ENCODE assay signal across 2 cellular contexts in genomic region chr4:37949636-37950426, GRCh38.
TF ChIP-seq lines count a peak whose summit lies in the region.

No MANE protein-coding gene starts in this region.

TF ChIP-seq in Ishikawa, 13 proteins besides CTCF, POLR2A, EP300 and RAD21 (continued from another document):
- TF ChIP-seq, protein P1, sequence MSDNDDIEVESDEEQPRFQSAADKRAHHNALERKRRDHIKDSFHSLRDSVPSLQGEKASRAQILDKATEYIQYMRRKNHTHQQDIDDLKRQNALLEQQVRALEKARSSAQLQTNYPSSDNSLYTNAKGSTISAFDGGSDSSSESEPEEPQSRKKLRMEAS (IDR thresholded peaks at IDR 0.05): no peak
- TF ChIP-seq YY1 (IDR thresholded peaks at IDR 0.05; ENCODE audit: low read depth) (no peak), NFIC (IDR thresholded peaks at IDR 0.05) (peak; percentile 38; the same call in 1 of the 2 replicates), TEAD4 (IDR thresholded peaks at IDR 0.05) (no peak), FOXM1 (IDR thresholded peaks at IDR 0.05; ENCODE audit: borderline replicate concordance, low read depth) (no peak), CEBPB (IDR thresholded peaks at IDR 0.05) (no peak)
- TF ChIP-seq, protein P2, sequence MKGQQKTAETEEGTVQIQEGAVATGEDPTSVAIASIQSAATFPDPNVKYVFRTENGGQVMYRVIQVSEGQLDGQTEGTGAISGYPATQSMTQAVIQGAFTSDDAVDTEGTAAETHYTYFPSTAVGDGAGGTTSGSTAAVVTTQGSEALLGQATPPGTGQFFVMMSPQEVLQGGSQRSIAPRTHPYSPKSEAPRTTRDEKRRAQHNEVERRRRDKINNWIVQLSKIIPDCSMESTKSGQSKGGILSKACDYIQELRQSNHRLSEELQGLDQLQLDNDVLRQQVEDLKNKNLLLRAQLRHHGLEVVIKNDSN (IDR thresholded peaks at IDR 0.05): no peak
- TF ChIP-seq, protein P3, sequence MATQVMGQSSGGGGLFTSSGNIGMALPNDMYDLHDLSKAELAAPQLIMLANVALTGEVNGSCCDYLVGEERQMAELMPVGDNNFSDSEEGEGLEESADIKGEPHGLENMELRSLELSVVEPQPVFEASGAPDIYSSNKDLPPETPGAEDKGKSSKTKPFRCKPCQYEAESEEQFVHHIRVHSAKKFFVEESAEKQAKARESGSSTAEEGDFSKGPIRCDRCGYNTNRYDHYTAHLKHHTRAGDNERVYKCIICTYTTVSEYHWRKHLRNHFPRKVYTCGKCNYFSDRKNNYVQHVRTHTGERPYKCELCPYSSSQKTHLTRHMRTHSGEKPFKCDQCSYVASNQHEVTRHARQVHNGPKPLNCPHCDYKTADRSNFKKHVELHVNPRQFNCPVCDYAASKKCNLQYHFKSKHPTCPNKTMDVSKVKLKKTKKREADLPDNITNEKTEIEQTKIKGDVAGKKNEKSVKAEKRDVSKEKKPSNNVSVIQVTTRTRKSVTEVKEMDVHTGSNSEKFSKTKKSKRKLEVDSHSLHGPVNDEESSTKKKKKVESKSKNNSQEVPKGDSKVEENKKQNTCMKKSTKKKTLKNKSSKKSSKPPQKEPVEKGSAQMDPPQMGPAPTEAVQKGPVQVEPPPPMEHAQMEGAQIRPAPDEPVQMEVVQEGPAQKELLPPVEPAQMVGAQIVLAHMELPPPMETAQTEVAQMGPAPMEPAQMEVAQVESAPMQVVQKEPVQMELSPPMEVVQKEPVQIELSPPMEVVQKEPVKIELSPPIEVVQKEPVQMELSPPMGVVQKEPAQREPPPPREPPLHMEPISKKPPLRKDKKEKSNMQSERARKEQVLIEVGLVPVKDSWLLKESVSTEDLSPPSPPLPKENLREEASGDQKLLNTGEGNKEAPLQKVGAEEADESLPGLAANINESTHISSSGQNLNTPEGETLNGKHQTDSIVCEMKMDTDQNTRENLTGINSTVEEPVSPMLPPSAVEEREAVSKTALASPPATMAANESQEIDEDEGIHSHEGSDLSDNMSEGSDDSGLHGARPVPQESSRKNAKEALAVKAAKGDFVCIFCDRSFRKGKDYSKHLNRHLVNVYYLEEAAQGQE (IDR thresholded peaks at IDR 0.05; ENCODE audit: low read depth): no peak

TF ChIP-seq in H1, 55 proteins besides CTCF, POLR2A, EP300 and RAD21 (continued from another document):
- TF ChIP-seq, protein P4, sequence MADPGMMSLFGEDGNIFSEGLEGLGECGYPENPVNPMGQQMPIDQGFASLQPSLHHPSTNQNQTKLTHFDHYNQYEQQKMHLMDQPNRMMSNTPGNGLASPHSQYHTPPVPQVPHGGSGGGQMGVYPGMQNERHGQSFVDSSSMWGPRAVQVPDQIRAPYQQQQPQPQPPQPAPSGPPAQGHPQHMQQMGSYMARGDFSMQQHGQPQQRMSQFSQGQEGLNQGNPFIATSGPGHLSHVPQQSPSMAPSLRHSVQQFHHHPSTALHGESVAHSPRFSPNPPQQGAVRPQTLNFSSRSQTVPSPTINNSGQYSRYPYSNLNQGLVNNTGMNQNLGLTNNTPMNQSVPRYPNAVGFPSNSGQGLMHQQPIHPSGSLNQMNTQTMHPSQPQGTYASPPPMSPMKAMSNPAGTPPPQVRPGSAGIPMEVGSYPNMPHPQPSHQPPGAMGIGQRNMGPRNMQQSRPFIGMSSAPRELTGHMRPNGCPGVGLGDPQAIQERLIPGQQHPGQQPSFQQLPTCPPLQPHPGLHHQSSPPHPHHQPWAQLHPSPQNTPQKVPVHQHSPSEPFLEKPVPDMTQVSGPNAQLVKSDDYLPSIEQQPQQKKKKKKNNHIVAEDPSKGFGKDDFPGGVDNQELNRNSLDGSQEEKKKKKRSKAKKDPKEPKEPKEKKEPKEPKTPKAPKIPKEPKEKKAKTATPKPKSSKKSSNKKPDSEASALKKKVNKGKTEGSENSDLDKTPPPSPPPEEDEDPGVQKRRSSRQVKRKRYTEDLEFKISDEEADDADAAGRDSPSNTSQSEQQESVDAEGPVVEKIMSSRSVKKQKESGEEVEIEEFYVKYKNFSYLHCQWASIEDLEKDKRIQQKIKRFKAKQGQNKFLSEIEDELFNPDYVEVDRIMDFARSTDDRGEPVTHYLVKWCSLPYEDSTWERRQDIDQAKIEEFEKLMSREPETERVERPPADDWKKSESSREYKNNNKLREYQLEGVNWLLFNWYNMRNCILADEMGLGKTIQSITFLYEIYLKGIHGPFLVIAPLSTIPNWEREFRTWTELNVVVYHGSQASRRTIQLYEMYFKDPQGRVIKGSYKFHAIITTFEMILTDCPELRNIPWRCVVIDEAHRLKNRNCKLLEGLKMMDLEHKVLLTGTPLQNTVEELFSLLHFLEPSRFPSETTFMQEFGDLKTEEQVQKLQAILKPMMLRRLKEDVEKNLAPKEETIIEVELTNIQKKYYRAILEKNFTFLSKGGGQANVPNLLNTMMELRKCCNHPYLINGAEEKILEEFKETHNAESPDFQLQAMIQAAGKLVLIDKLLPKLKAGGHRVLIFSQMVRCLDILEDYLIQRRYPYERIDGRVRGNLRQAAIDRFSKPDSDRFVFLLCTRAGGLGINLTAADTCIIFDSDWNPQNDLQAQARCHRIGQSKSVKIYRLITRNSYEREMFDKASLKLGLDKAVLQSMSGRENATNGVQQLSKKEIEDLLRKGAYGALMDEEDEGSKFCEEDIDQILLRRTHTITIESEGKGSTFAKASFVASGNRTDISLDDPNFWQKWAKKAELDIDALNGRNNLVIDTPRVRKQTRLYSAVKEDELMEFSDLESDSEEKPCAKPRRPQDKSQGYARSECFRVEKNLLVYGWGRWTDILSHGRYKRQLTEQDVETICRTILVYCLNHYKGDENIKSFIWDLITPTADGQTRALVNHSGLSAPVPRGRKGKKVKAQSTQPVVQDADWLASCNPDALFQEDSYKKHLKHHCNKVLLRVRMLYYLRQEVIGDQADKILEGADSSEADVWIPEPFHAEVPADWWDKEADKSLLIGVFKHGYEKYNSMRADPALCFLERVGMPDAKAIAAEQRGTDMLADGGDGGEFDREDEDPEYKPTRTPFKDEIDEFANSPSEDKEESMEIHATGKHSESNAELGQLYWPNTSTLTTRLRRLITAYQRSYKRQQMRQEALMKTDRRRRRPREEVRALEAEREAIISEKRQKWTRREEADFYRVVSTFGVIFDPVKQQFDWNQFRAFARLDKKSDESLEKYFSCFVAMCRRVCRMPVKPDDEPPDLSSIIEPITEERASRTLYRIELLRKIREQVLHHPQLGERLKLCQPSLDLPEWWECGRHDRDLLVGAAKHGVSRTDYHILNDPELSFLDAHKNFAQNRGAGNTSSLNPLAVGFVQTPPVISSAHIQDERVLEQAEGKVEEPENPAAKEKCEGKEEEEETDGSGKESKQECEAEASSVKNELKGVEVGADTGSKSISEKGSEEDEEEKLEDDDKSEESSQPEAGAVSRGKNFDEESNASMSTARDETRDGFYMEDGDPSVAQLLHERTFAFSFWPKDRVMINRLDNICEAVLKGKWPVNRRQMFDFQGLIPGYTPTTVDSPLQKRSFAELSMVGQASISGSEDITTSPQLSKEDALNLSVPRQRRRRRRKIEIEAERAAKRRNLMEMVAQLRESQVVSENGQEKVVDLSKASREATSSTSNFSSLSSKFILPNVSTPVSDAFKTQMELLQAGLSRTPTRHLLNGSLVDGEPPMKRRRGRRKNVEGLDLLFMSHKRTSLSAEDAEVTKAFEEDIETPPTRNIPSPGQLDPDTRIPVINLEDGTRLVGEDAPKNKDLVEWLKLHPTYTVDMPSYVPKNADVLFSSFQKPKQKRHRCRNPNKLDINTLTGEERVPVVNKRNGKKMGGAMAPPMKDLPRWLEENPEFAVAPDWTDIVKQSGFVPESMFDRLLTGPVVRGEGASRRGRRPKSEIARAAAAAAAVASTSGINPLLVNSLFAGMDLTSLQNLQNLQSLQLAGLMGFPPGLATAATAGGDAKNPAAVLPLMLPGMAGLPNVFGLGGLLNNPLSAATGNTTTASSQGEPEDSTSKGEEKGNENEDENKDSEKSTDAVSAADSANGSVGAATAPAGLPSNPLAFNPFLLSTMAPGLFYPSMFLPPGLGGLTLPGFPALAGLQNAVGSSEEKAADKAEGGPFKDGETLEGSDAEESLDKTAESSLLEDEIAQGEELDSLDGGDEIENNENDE (IDR thresholded peaks at IDR 0.05; ENCODE audit: insufficient replicate concordance, low read length): no peak
- TF ChIP-seq BCL11A (IDR thresholded peaks at IDR 0.05; ENCODE audit: low read depth in 2 of 2, low read length in 2 of 2): no peak
- TF ChIP-seq CREB1 (IDR thresholded peaks at IDR 0.05): no peak
- no peak for TF ChIP-seq ZNF274 (IDR thresholded peaks at IDR 0.05; ENCODE audit: borderline replicate concordance, extremely low read depth, low read length)
- no peak for TF ChIP-seq SRF (IDR thresholded peaks at IDR 0.05; ENCODE audit: low read depth, low read length)
- TF ChIP-seq TEAD4 (IDR thresholded peaks at IDR 0.05; ENCODE audit: low read depth, low read length): no peak
- TF ChIP-seq JUN (IDR thresholded peaks at IDR 0.05; ENCODE audit: low read depth, low read length): no peak
- TF ChIP-seq RNF2 (IDR thresholded peaks at IDR 0.05; ENCODE audit: borderline replicate concordance, low read depth, low read length, missing control alignments, poor library complexity, severe bottlenecking): no peak
- TF ChIP-seq FOSL1 (IDR thresholded peaks at IDR 0.05; ENCODE audit: insufficient read depth, low read depth, low read length): no peak
- TF ChIP-seq BACH1 (IDR thresholded peaks at IDR 0.05; ENCODE audit: low read length): no peak
- no peak for TF ChIP-seq SIX5 (IDR thresholded peaks at IDR 0.05; ENCODE audit: low read depth, low read length)
